In the genomic region with DNA sequence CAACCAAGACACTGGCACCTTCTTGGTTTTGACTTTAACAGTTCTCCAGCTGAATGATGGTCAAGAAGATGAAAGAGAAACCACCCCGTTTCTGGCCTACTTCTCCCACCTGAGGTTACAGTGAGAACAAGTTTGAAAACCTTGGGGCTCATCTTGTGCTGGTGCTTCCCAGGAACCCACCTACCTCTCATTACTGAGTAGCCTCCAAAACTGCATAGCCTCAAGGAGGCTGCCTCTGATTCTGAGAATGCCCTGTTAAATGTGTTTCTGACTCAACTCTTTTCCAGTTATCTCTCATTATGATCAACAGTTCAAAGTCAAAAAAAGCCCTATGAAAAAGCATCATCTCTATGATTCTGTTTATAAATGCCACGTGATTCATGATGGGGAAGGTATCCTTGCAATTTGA, we compare ENCODE assay signal across 11 cellular contexts.
A peak's percentile ranks its signal among the peaks of the same experiment; 100 is the strongest.
DNase-seq lines count a peak whose midpoint lies in the region; ATAC-seq and TF ChIP-seq lines count a peak whose summit lies in the region.
"Had no signal": no experiment of that assay in that cellular context is flagged by ENCODE, and none has a peak within 500 bp of the region (broad histone marks: within the 10 kb centered on the region; RNA-seq: fewer than 3 reads in every experiment).

No MANE protein-coding gene starts in this region.

- no peak overlapping the region for H3K27ac Mint-ChIP-seq in T-helper 17 cell

- peak; percentile 77 for ATAC-seq in GM18868 (IDR thresholded peaks at IDR 0.05; ENCODE audit: unreplicated experiment)
- ATAC-seq in GM21576 (IDR thresholded peaks at IDR 0.05; ENCODE audit: unreplicated experiment): peak; percentile 82
- ATAC-seq in HG03280 (IDR thresholded peaks at IDR 0.05; ENCODE audit: unreplicated experiment): peak; percentile 86
- ATAC-seq in T-helper 17 cell: no peak
- ATAC-seq in HG03565 (IDR thresholded peaks at IDR 0.05; ENCODE audit: unreplicated experiment): no peak
- ATAC-seq: esophagus mucosa had no signal

- TF ChIP-seq CTCF in GM10266 (IDR thresholded peaks at IDR 0.05; ENCODE audit: control insufficient read depth, insufficient read depth, low read depth, missing control alignments): no peak

- no peaks in the 10 kb centered on the region for H3K9me3 ChIP-seq in T-helper 17 cell (ENCODE audit: control insufficient read depth, low read length, poor library complexity, severe bottlenecking)
- H3K9me3 ChIP-seq: BLaER1 had no signal

- peaks cover 2% of the 10 kb centered on the region for H3K36me3 Mint-ChIP-seq in T-helper 17 cell (ENCODE audit: low read depth)

- H3K4me1 Mint-ChIP-seq in T-helper 17 cell: peaks cover 6% of the 10 kb centered on the region

- peak; percentile 26 for DNase-seq in GM10266 (ENCODE audit: extremely low spot score)
- no peak for DNase-seq in NCI-H146 treated with DMSO at 0.1 percent for 48 hours (lab: John Stamatoyannopoulos, UW; ENCODE audit: unreplicated experiment)
- no peak for DNase-seq in T-helper 17 cell
- DNase-seq in SKM-1 treated with dmso at 0.1 percent for 144 hours (lab: John Stamatoyannopoulos, UW; ENCODE audit: unreplicated experiment): no peak
- DNase-seq: GF-D8 had no signal

- H3K4me3 Mint-ChIP-seq in T-helper 17 cell: no peak overlapping the region

- H3K27me3 Mint-ChIP-seq in T-helper 17 cell: peaks cover 47% of the 10 kb centered on the region

Comparison
In these comparisons a context has a peak if more than half of its experiments do, and no peak if none do; other contexts are left out.
1. ATAC-seq: peak in GM18868 (single experiment), GM21576 (single experiment) and HG03280 (single experiment); none in T-helper 17 cell (single experiment) and HG03565 (single experiment).